ENCODE assay signal across 10 cellular contexts in genomic region chr15:101152914-101153313, GRCh38.
DNase-seq lines count a peak whose midpoint lies in the region; ATAC-seq and TF ChIP-seq lines count a peak whose summit lies in the region.
"Had no signal": no experiment of that assay in that cellular context is flagged by ENCODE, and none has a peak within 500 bp of the region (broad histone marks: within the 10 kb centered on the region; RNA-seq: fewer than 3 reads in every experiment).

No MANE protein-coding gene starts in this region.

- 90 to 92% methylated on average over 10 of the region's 10 CpGs for WGBS in lower leg skin, 2 donors

- H3K36me3 ChIP-seq in lower lobe of right lung = no peaks in the 10 kb centered on the region

- H3K27me3 Mint-ChIP-seq in CD14-positive monocyte (ENCODE audit: low read depth in 3 of 3) = peaks cover 1 to 11% (median 2%) of the 10 kb centered on the region in 3 donors

- ATAC-seq in GM21526 (IDR thresholded peaks at IDR 0.05; ENCODE audit: low FRiP score, unreplicated experiment) (peak; percentile 45), lower lobe of right lung (no peak), GM19397 (IDR thresholded peaks at IDR 0.05; ENCODE audit: unreplicated experiment) (no peak), GM18498 (IDR thresholded peaks at IDR 0.05; ENCODE audit: unreplicated experiment) (no peak), GM18520 (IDR thresholded peaks at IDR 0.05; ENCODE audit: unreplicated experiment) (no peak)

- intact Hi-C loops in CD14-positive monocyte (cut with micrococcal nuclease) (no loop called here), lower lobe of right lung (cut with DNase I) (no loop called here), lower leg skin (cut with DNase I; ENCODE audit: low total_unique reads) (no loop called here)

- no peak for TF ChIP-seq POLR2A in lower leg skin (IDR thresholded peaks at IDR 0.05)

- TF ChIP-seq CTCF in CD14-positive monocyte (IDR thresholded peaks at IDR 0.05) = peak; percentile 78
- TF ChIP-seq CTCF in lower lobe of right lung (IDR thresholded peaks at IDR 0.05) = peak; percentile 31
- no peak for TF ChIP-seq CTCF in lower leg skin (IDR thresholded peaks at IDR 0.05)

- H3K27ac ChIP-seq in lower lobe of right lung = no peak overlapping the region

- H3K27ac Mint-ChIP-seq in CD14-positive monocyte = no peak overlapping the region

- H3K4me3 Mint-ChIP-seq in CD14-positive monocyte = no peak overlapping the region

- H3K36me3 Mint-ChIP-seq in CD14-positive monocyte = no peaks in the 10 kb centered on the region

- no peaks in the 10 kb centered on the region for H3K9me3 ChIP-seq in lower lobe of right lung

- DNase-seq in CD14-positive monocyte (ENCODE audit: low spot score) (no peak), SKM-1 (lab: John Stamatoyannopoulos, UW; ENCODE audit: unreplicated experiment) (peak; percentile 16), lower lobe of right lung (peak; percentile 50), lower leg skin (ENCODE audit: low spot score in 2 of 2) (no peak)
- DNase-seq: activated CD8-positive, alpha-beta memory T cell treated with anti-CD3 and anti-CD28 coated beads, Interleukin-2, amount 50 U/mL, for 48 hours; NCI-H510A had no signal

- no peak overlapping the region for H3K4me3 ChIP-seq in lower lobe of right lung
- no peak overlapping the region for H3K4me3 ChIP-seq in lower leg skin (ENCODE audit: low read depth, poor library complexity, severe bottlenecking)

- peaks cover 0 to 8% (median 4%) of the 10 kb centered on the region in 7 donors for H3K9me3 Mint-ChIP-seq in CD14-positive monocyte

- no peaks in the 10 kb centered on the region for H3K27me3 ChIP-seq in lower lobe of right lung (ENCODE audit: low read depth)

- peaks cover 9% of the 10 kb centered on the region for H3K4me1 ChIP-seq in lower lobe of right lung

- peaks cover 20% of the 10 kb centered on the region for H3K4me1 Mint-ChIP-seq in CD14-positive monocyte

Comparison
In these comparisons a context has a peak if more than half of its experiments do, and no peak if none do; other contexts are left out.
1. DNase-seq: peak in SKM-1 (single experiment) and lower lobe of right lung (single experiment); none in CD14-positive monocyte (single experiment) and lower leg skin (0 of 2).
2. CTCF ChIP-seq: peak in CD14-positive monocyte (single experiment) and lower lobe of right lung (single experiment); none in lower leg skin (0 of 3).